ENCODE assay signal across 8 cellular contexts in the genomic region with DNA sequence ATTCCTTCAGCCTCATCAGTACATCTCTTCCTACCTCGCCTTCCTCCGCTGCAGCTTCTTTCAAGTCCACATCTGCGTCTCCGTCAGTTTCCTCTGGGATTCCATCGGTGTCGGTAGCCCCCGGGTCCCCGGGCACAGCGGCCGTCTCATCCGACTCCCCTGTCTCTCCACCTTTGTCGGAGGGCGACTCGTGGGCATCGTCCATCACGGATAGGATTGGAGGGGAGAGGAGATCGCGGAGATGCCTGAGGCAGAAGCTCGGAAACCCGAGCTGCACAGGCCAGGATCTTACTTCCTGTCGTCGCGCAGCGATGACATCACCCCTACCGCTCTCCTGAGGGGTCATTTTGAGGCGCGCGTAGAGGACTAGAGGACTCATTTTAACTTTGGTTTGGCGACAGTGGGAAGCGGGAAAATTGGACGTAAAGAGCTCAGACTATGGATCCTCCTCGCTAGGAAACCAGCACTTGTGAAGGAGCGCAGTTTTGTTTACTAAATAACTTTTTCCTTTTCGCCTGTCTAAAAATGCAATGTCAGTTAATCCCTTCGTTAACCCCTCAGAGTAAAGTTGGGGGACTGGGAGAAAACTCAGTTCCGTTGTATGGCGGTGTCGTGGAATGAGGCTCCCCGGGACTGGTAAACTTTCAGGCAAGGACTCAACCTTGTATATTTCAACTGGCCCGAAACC. TPM values are rescaled to one million over a fixed set of nuclear protein-coding genes. Genes with fewer than 3 reads are reported as not detected.
DNase-seq lines count a peak whose midpoint lies in the region; ATAC-seq and TF ChIP-seq lines count a peak whose summit lies in the region.

TAF11 (minus strand) TSS at position 290 of the 688 bp plus-strand sequence; CDS start at position 205, 85 bp downstream.

- H3K79me2 ChIP-seq in smooth muscle cell (ENCODE audit: low read depth) = peaks cover 77% of the 10 kb centered on the region

- no peaks in the 10 kb centered on the region for H3F3A ChIP-seq in smooth muscle cell (ENCODE audit: low read depth)

- CTCF ChIA-PET in AG04450 (lab: Charles Lee) = interaction anchor here (0.6 to 4.6 kb wide), 2 partner anchors 252 to 440 kb away, joined by 3 to 22 read pairs; no protein-coding TSS in a partner anchor

- TF ChIP-seq CTCF in AG04450 (IDR thresholded peaks at IDR 0.05; ENCODE audit: low read depth, low read length) (no peak), smooth muscle cell (IDR thresholded peaks at IDR 0.05; ENCODE audit: borderline replicate concordance, insufficient read depth, poor library complexity, severe bottlenecking) (no peak)

- H4K20me1 ChIP-seq in smooth muscle cell (ENCODE audit: low read depth) = peaks cover 38% of the 10 kb centered on the region

- H3K9me3 ChIP-seq in AG04450 (ENCODE audit: control insufficient read depth, insufficient read depth, low read length) = no peaks in the 10 kb centered on the region; the same call in 1 of the 2 replicates
- no peaks in the 10 kb centered on the region for H3K9me3 ChIP-seq in smooth muscle cell (replicated peaks; ENCODE audit: low read depth)

- POLR2A ChIA-PET in AG04450 (lab: Yijun Ruan, JAX) = interaction anchor here (0.6 to 1.1 kb wide), 7 partner anchors 17 to 1137 kb away, joined by 3 to 8 read pairs (median 3); partner anchors contain the start of genes BLTP3A and SNRPC

- peak; percentile 76 for DNase-seq in AG04450 (ENCODE audit: low read depth, low spot score)
- peak; percentile 93 to 94 for DNase-seq in NCI-H446 (lab: John Stamatoyannopoulos, UW)
- DNase-seq in activated CD4-positive, CD25-positive, alpha-beta regulatory T cell (lab: John Stamatoyannopoulos, UW) = peak; percentile 76 to 81 (median 78)
- DNase-seq in caudate nucleus (lab: John Stamatoyannopoulos, UW) = peak in 60 of 61 donors; percentile 10 to 94 (median 84)
- peak; percentile 92 for DNase-seq in iPS-NIHi7 (ENCODE audit: extremely low spot score)
- DNase-seq in smooth muscle cell (lab: John Stamatoyannopoulos, UW; ENCODE audit: unreplicated experiment) = peak; percentile 63

- TF ChIP-seq POLR2A in GM18951 (IDR thresholded peaks at IDR 0.05; ENCODE audit: extremely low read depth, insufficient read depth, insufficient read length) = peak; percentile 88

- peaks cover 19% of the 10 kb centered on the region for H3K4me1 ChIP-seq in smooth muscle cell (ENCODE audit: low read depth)

- no peaks in the 10 kb centered on the region for H3K36me3 ChIP-seq in smooth muscle cell (ENCODE audit: low read depth)

- H3K9ac ChIP-seq in smooth muscle cell (ENCODE audit: low read depth) = peak within 1 kb of the TSS; percentile 88

- peak within 1 kb of the TSS; percentile 96 for H3K4me2 ChIP-seq in smooth muscle cell

- in situ Hi-C loops in GM18951 (cut with MboI; ENCODE audit: low sequenced_read_pairs, unreplicated experiment) = no loop called here

- H3K4me3 ChIP-seq in AG04450 (ENCODE audit: low read depth, low read length) = peak within 1 kb of the TSS; percentile 73
- peak within 1 kb of the TSS; percentile 82 for H3K4me3 ChIP-seq in smooth muscle cell

- H3K27ac ChIP-seq in AG04450 (ENCODE audit: low read depth, low read length) (peak within 1 kb of the TSS; percentile 84), caudate nucleus (ENCODE audit: low read depth, low read length) (peak within 1 kb of the TSS; percentile 89), smooth muscle cell (ENCODE audit: low read depth) (peak within 1 kb of the TSS; percentile 77)

- peak; percentile 83 for ATAC-seq in HG03342 (IDR thresholded peaks at IDR 0.05; ENCODE audit: unreplicated experiment)

- under 1% methylated on average over 40 of the region's 40 CpGs for WGBS in smooth muscle cell (ENCODE audit: low lambda C conversion rate)

- H2AFZ ChIP-seq in smooth muscle cell (ENCODE audit: low read depth) = peak within 1 kb of the TSS; percentile 91

- H3K27me3 ChIP-seq in AG04450 (ENCODE audit: control insufficient read depth, insufficient read depth, low read length) (no peaks in the 10 kb centered on the region), smooth muscle cell (ENCODE audit: low read depth) (no peaks in the 10 kb centered on the region)

RNA-seq across cellular contexts. Expression of gene TAF11, which starts in this region (rescaled TPM):
- polyA plus RNA-seq in AG04450 (2011; rRNA removed) = 29.1 and 35.4 TPM in 2 replicates
- 9.0 and 10.7 TPM in 2 replicates for polyA minus RNA-seq in AG04450 (2011; rRNA and poly(A)+ RNA removed)
- 17.2 and 22.8 TPM in 2 replicates for total RNA-seq in smooth muscle cell
- polyA plus RNA-seq in smooth muscle cell = 35.3 and 36.6 TPM in 2 replicates

Comparison
In these comparisons a context has a peak if more than half of its experiments do, and no peak if none do; other contexts are left out.
1. Peak in every context shown above with its lines: DNase-seq, ATAC-seq, H3K4me3 ChIP-seq and H3K27ac ChIP-seq.